In genomic region chr7:35037211-35037525, GRCh38 we compare ENCODE assay signal across 8 cellular contexts. TPM values are rescaled to one million over a fixed set of nuclear protein-coding genes. Genes with fewer than 3 reads are reported as not detected.
DNase-seq lines count a peak whose midpoint lies in the region; ATAC-seq, FAIRE-seq and TF ChIP-seq lines count a peak whose summit lies in the region.

DPY19L1 (minus strand) TSS chr7:35037485; CDS start chr7:35037394, 91 bp downstream.

- peaks cover 10% of the 10 kb centered on the region for H3K4me1 ChIP-seq in GM12878 (ENCODE audit: control insufficient read depth, insufficient read depth, low read length)

- intact Hi-C loops in GM12878 (cut with micrococcal nuclease; ENCODE audit: unreplicated experiment): loop anchor here (5.0 to 10.0 kb wide), 2 partner anchors 110 to 712 kb away; no protein-coding TSS in a partner anchor

- H3K9me3 ChIP-seq in GM12878 (replicated peaks; ENCODE audit: control insufficient read depth, insufficient read depth, low read length): no peaks in the 10 kb centered on the region

- RAD21 ChIA-PET in GM12878 (lab: Charles Lee; ENCODE audit: unreplicated experiment): interaction anchor here (0.6 to 2.1 kb wide), 5 partner anchors 289 to 1355 kb away, joined by 3 to 20 read pairs (median 4); no protein-coding TSS in a partner anchor

- FAIRE-seq in GM12878 (lab: Jason Lieb, UNC): no peak

- H3K27me3 ChIP-seq in GM12878 (replicated peaks in 1 of 2; ENCODE audit: control insufficient read depth in 2 of 2, insufficient read depth in 2 of 2, low read length in 1 of 2): no peaks in the 10 kb centered on the region

- peak within 1 kb of the TSS; percentile 95 for H3K4me3 ChIP-seq in GM12878

- SMC1A ChIA-PET in GM12878 (lab: Charles Lee; ENCODE audit: uncharacterized antibody, unreplicated experiment): interaction anchor here (1.0 to 4.8 kb wide), 3 partner anchors 15 to 281 kb away, joined by 5 to 59 read pairs (median 9); no protein-coding TSS in a partner anchor

- 2% methylated on average over 19 of the region's 48 CpGs for WGBS in GM12878 (ENCODE audit: insufficient coverage, insufficient replicate concordance, low lambda C conversion rate, missing lambda C conversion rate)

- no peak for TF ChIP-seq RAD21 in GM12878 (IDR thresholded peaks at IDR 0.05; ENCODE audit: insufficient read depth, low read depth, low read length)

- no TSS peak for BruUV-seq in GM12878 (replicated peaks; lab: Mats Ljungman, UMichigan)

- H3K27ac ChIP-seq in GM12878 (ENCODE audit: control insufficient read depth, insufficient read depth): peak within 1 kb of the TSS; percentile 18; the same call in 1 of the 2 replicates

- peak within 1 kb of the TSS; percentile 89 for H2AFZ ChIP-seq in GM12878 (ENCODE audit: control insufficient read depth, low read depth, low read length)

- H3K36me3 ChIP-seq in GM12878 (ENCODE audit: control insufficient read depth in 2 of 2, insufficient read depth in 2 of 2, low read length in 1 of 2): no peaks in the 10 kb centered on the region

- TF ChIP-seq EP300 in GM12878 (IDR thresholded peaks at IDR 0.05; ENCODE audit: borderline replicate concordance in 1 of 2, control insufficient read depth in 1 of 2, low read depth in 2 of 2, low read length in 2 of 2): no peak

- CTCF ChIA-PET in GM12878 (lab: Yijun Ruan, JAX): interaction anchor here (1.4 to 5.5 kb wide), 4 partner anchors 215 to 361 kb away, joined by 7 to 46 read pairs (median 14); no protein-coding TSS in a partner anchor

- H3K79me2 ChIP-seq in GM12878 (ENCODE audit: control insufficient read depth, insufficient read depth, low read length): no peaks in the 10 kb centered on the region

- H3K4me2 ChIP-seq in GM12878 (ENCODE audit: control insufficient read depth, insufficient read depth): peak within 1 kb of the TSS; percentile 94

- peak; percentile 45; the same call in 1 of the 2 replicates for TF ChIP-seq POLR2A in GM12878 (IDR thresholded peaks at IDR 0.05; ENCODE audit: low read depth, low read length)

- in situ Hi-C loops in GM12878 (cut with MboI): no loop called here

- H3K9ac ChIP-seq in GM12878 (ENCODE audit: control insufficient read depth, insufficient read depth, low read length): peak within 1 kb of the TSS; percentile 72

- POLR2A ChIA-PET in GM12878 (lab: Charles Lee): interaction anchor here (1.4 to 1.5 kb wide), 2 partner anchors 11 to 19 kb away, joined by 3 to 5 read pairs; no protein-coding TSS in a partner anchor

- no peaks in the 10 kb centered on the region for H4K20me1 ChIP-seq in GM12878 (ENCODE audit: control insufficient read depth, insufficient read depth)

- peak; percentile 31 for ATAC-seq in GM18498 (IDR thresholded peaks at IDR 0.05; ENCODE audit: unreplicated experiment)
- ATAC-seq in HG03060 (IDR thresholded peaks at IDR 0.05; ENCODE audit: low read depth, unreplicated experiment): peak; percentile 12
- no peak for ATAC-seq in GM12878
- ATAC-seq in left lobe of liver: no peak

- DNase-seq in GM12878 (ENCODE audit: low read depth, low spot score): no peak
- DNase-seq in left lobe of liver (ENCODE audit: low spot score): no peak
- DNase-seq in superior temporal gyrus (ENCODE audit: extremely low spot score): peak; percentile 7
- DNase-seq in NCI-H2196 treated with DMSO at 0.1 percent for 48 hours (lab: John Stamatoyannopoulos, UW; ENCODE audit: unreplicated experiment): no peak
- DNase-seq in stimulated activated CD4-positive, alpha-beta T cell treated with anti-CD3 and anti-CD28 coated beads, Interleukin-15, amount 100 ng/mL, for 24 hours: no peak
- DNase-seq in NCI-H1105 (lab: John Stamatoyannopoulos, UW): no peak

- TF ChIP-seq CTCF in GM12878 (IDR thresholded peaks at IDR 0.05 in 2 of 3, conservative IDR thresholded peaks at IDR 0.05 in 1 of 3; ENCODE audit: control insufficient read depth in 2 of 3, extremely low read depth in 1 of 3, insufficient read depth in 1 of 3, low read depth in 3 of 3, low read length in 3 of 3): no peak

TF ChIP-seq in GM12878, 131 proteins besides CTCF, POLR2A, EP300 and RAD21:
- no peak for TF ChIP-seq SMAD5 (IDR thresholded peaks at IDR 0.05; ENCODE audit: low read depth)
- TF ChIP-seq TAF1 (IDR thresholded peaks at IDR 0.05; ENCODE audit: borderline replicate concordance, low read depth, low read length): no peak
- no peak for TF ChIP-seq SPI1 (IDR thresholded peaks at IDR 0.05; ENCODE audit: borderline replicate concordance, insufficient read depth, low read depth, low read length)
- TF ChIP-seq KDM1A (IDR thresholded peaks at IDR 0.05; ENCODE audit: borderline replicate concordance): no peak
- TF ChIP-seq CBFB (IDR thresholded peaks at IDR 0.05; ENCODE audit: low read depth): no peak
- no peak for TF ChIP-seq NKRF (conservative IDR thresholded peaks at IDR 0.05)
- TF ChIP-seq PKNOX1 (IDR thresholded peaks at IDR 0.05): no peak
- no peak for TF ChIP-seq IRF5 (IDR thresholded peaks at IDR 0.05; ENCODE audit: borderline replicate concordance)
- TF ChIP-seq NR2F1 (conservative IDR thresholded peaks at IDR 0.05): no peak
- no peak for TF ChIP-seq SMARCA5 (IDR thresholded peaks at IDR 0.05)
- TF ChIP-seq EZH2 (IDR thresholded peaks at IDR 0.05; ENCODE audit: borderline replicate concordance, control insufficient read depth, low read depth, low read length): no peak
- TF ChIP-seq ATF3 (IDR thresholded peaks at IDR 0.05; ENCODE audit: borderline replicate concordance, extremely low read depth, low read depth, low read length): no peak

RNA-seq across cellular contexts. Expression of gene DPY19L1, which starts in this region (rescaled TPM):
- total RNA-seq in GM12878 (2013; cell fraction: nucleolus; rRNA removed): 17.5 and 23.3 TPM in 2 replicates
- total RNA-seq in GM12878 (2014; rRNA removed): 4.0 and 5.8 TPM in 2 replicates
- total RNA-seq in GM12878 (2014; rRNA removed; fragmentation: Illumina TruSeq; extraction: Trizol): 4.8 and 6.2 TPM in 2 replicates
- 5.5 and 6.4 TPM in 2 replicates for total RNA-seq in GM12878 (2021)
- 0.76 TPM for polyA plus RNA-seq in GM12878 (2011; ENCODE audit: low read depth)
- 35.4 and 70.7 TPM in 2 replicates for polyA plus RNA-seq in GM12878 (2011; rRNA removed)
- polyA plus RNA-seq in GM12878 (2011; cell fraction: cytosol; rRNA removed): 10.3 and 11.8 TPM in 2 replicates
- 11.5 and 14.2 TPM in 2 replicates for polyA plus RNA-seq in GM12878 (2011; cell fraction: nucleus; rRNA removed)
- polyA plus RNA-seq in GM12878 (2012): 1.4 and 2.0 TPM in 2 replicates
- polyA plus RNA-seq in GM12878 (2014; fragmentation: Illumina TruSeq; extraction: Trizol): 5.1 and 6.9 TPM in 2 replicates
- under 1 TPM; 0.47 to 0.93 TPM for polyA plus RNA-seq in GM12878 (2014; fragmentation: Nextera tagmentation; extraction: Ambion mirVana)
- 3.0 and 3.5 TPM in 2 replicates for polyA plus RNA-seq in GM12878 (2014; rRNA removed)
- polyA plus RNA-seq in GM12878 (2016; fragmentation: Nextera tagmentation; extraction: Ambion mirVana): 1 to 10 TPM in 1 of 2 experiments, under 1 TPM in 1; 0.63 to 1.6 TPM
- 19.5 and 25.2 TPM in 2 replicates for polyA minus RNA-seq in GM12878 (2011; rRNA and poly(A)+ RNA removed)
- polyA minus RNA-seq in GM12878 (2011; cell fraction: cytosol; rRNA and poly(A)+ RNA removed): 8.2 and 11.3 TPM in 2 replicates
- polyA minus RNA-seq in GM12878 (2011; cell fraction: nucleus; rRNA and poly(A)+ RNA removed): 12.3 and 20.5 TPM in 2 replicates
- total RNA-seq in left lobe of liver: 17.8 TPM

Comparison
In these comparisons a context has a peak if more than half of its experiments do, and no peak if none do; other contexts are left out.
1. ATAC-seq: peak in GM18498 (single experiment) and HG03060 (single experiment); none in GM12878 (single experiment) and left lobe of liver (single experiment).